ENCODE assay signal across 1 cellular context in genomic region chr1:244114895-244115294, GRCh38.
TF ChIP-seq lines count a peak whose summit lies in the region.

No MANE protein-coding gene starts in this region.

TF ChIP-seq in SK-N-SH treated with all-trans-retinoic acid at 6 μM for 48 hours, 23 proteins besides CTCF, POLR2A, EP300 and RAD21 (continued from another document):
- TF ChIP-seq, protein P1, sequence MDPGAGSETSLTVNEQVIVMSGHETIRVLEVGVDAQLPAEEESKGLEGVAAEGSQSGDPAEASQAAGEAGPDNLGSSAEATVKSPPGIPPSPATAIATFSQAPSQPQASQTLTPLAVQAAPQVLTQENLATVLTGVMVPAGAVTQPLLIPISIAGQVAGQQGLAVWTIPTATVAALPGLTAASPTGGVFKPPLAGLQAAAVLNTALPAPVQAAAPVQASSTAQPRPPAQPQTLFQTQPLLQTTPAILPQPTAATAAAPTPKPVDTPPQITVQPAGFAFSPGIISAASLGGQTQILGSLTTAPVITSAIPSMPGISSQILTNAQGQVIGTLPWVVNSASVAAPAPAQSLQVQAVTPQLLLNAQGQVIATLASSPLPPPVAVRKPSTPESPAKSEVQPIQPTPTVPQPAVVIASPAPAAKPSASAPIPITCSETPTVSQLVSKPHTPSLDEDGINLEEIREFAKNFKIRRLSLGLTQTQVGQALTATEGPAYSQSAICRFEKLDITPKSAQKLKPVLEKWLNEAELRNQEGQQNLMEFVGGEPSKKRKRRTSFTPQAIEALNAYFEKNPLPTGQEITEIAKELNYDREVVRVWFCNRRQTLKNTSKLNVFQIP (CRISPR knock-in tag; IDR thresholded peaks at IDR 0.05; ENCODE audit: borderline replicate concordance, low read depth) = no peak
